Comparison of ENCODE assay signal across 1 cellular context in the genomic region with DNA sequence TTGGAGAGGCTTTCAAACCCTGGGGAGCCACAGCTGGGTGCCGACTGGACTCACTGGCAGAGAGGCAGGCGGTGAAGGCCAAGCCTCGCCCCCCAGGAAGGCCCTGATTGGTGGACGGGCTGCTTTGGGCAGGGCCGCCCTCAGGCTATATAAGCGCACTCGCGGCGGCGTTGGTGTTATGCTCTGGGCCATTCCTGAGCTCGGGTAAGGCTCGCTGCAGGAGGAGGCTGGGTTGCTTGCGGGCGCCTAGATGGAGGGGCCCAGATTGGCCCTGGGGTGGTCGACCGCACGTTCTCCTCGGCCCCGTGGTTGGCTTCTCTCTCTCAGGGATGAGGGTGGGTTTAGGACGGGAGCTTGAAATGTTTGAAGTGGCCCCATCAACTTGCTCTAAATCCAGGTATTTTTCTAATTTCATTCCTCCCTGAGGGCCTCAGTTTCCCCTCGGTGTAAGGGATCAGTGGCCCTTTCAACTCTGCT.
TF ChIP-seq lines count a peak whose summit lies in the region.

SPDYC (plus strand) TSS at position 176 of the 477 bp plus-strand sequence. CDS start 1,125 bp downstream, outside the sequence.

TF ChIP-seq in HCT116, 20 proteins besides CTCF, POLR2A, EP300 and RAD21:
- no peak for TF ChIP-seq MAX (IDR thresholded peaks at IDR 0.05)
- peak; percentile 87 for TF ChIP-seq POLR2AphosphoS5 (IDR thresholded peaks at IDR 0.05; ENCODE audit: low read depth, low read length)
